Comparison of ENCODE assay signal across 10 cellular contexts in genomic region chr10:77493851-77494788, GRCh38.
A peak's percentile ranks its signal among the peaks of the same experiment; 100 is the strongest.
DNase-seq lines count a peak whose midpoint lies in the region; ATAC-seq and TF ChIP-seq lines count a peak whose summit lies in the region.
"Had no signal": no experiment of that assay in that cellular context is flagged by ENCODE, and none has a peak within 500 bp of the region (broad histone marks: within the 10 kb centered on the region; RNA-seq: fewer than 3 reads in every experiment).

No MANE protein-coding gene starts in this region.

- no peaks in the 10 kb centered on the region for H3K4me1 ChIP-seq in spleen

- DNase-seq in AG20443 (ENCODE audit: low spot score) = peak; percentile 43
- peak; percentile 37 for DNase-seq in HEK293T (ENCODE audit: extremely low spot score)
- DNase-seq in T1000 (lab: John Stamatoyannopoulos, UW) = peak; percentile 42
- no peak for DNase-seq in kidney epithelial cell (ENCODE audit: low read depth)
- no peak for DNase-seq in CD1c-positive myeloid dendritic cell (ENCODE audit: extremely low spot score)
- DNase-seq in HPDE6-E6E7 (ENCODE audit: extremely low spot score) = no peak
- no peak for DNase-seq in spleen
- DNase-seq: NCI-H2029 treated with DMSO at 0.1 percent for 48 hours; stimulated activated naive B cell treated with anti-CD40 and anti-IgM and Interleukin-4, amounts not matched to agents 10 μg/mL and 1 μg/mL and 100 μg/mL, for 72 hours had no signal

- ATAC-seq in HG02840 (IDR thresholded peaks at IDR 0.05; ENCODE audit: low FRiP score, unreplicated experiment) = no peak

- H3K36me3 ChIP-seq in kidney epithelial cell (ENCODE audit: control insufficient read depth, insufficient read depth, low read length) = no peaks in the 10 kb centered on the region
- no peaks in the 10 kb centered on the region for H3K36me3 ChIP-seq in spleen

- H3K9me3 ChIP-seq in spleen = no peaks in the 10 kb centered on the region

- H3K27me3 ChIP-seq in kidney epithelial cell (ENCODE audit: control insufficient read depth, insufficient read depth, low read length) (no peaks in the 10 kb centered on the region), spleen (replicated peaks in 1 of 7) (peaks cover 0 to 4% (median 0%) of the 10 kb centered on the region in 7 donors)

- TF ChIP-seq POLR2A in spleen (IDR thresholded peaks at IDR 0.05) = no peak

- POLR2A ChIA-PET in HEK293T (lab: Yijun Ruan, JAX) = no interaction called here

- no peak overlapping the region for H3K4me3 ChIP-seq in kidney epithelial cell (ENCODE audit: low read depth, low read length)
- H3K4me3 ChIP-seq in spleen = no peak overlapping the region

- WGBS in spleen, 5 donors = 75 to 81% (median 78%) methylated on average over 14 of the region's 14 CpGs

- CTCF ChIA-PET in HEK293T (lab: Yijun Ruan, JAX) = interaction anchor here (1.1 to 1.2 kb wide), 2 partner anchors 74 to 147 kb away, joined by 3 to 4 read pairs; no protein-coding TSS in a partner anchor

- TF ChIP-seq CTCF in kidney epithelial cell (IDR thresholded peaks at IDR 0.05; ENCODE audit: insufficient read depth, low read length, poor library complexity, severe bottlenecking) (peak; percentile 32), spleen (IDR thresholded peaks at IDR 0.05 in 8 of 11, conservative IDR thresholded peaks at IDR 0.05 in 3 of 11) (peak in 1 of 11 experiments; percentile 13)

- intact Hi-C loops in spleen (cut with DNase I; ENCODE audit: low total_unique reads) = no loop called here

- H3K27ac ChIP-seq in spleen = no peak overlapping the region

TF ChIP-seq in HEK293T, 16 proteins besides CTCF, POLR2A, EP300 and RAD21:
- TF ChIP-seq HDGF (IDR thresholded peaks at IDR 0.05; ENCODE audit: borderline replicate concordance) (no peak), CTBP1 (IDR thresholded peaks at IDR 0.05; ENCODE audit: borderline replicate concordance) (no peak), ARNT (IDR thresholded peaks at IDR 0.05) (no peak), ZNF384 (IDR thresholded peaks at IDR 0.05) (no peak), FOXM1 (IDR thresholded peaks at IDR 0.05; ENCODE audit: borderline replicate concordance) (no peak), FOXK2 (IDR thresholded peaks at IDR 0.05) (no peak), L3MBTL2 (conservative IDR thresholded peaks at IDR 0.05) (no peak), BHLHE40 (IDR thresholded peaks at IDR 0.05; ENCODE audit: borderline replicate concordance) (no peak), SUZ12 (IDR thresholded peaks at IDR 0.05) (no peak), ELF4 (IDR thresholded peaks at IDR 0.05) (no peak), TARDBP (IDR thresholded peaks at IDR 0.05) (no peak), NFRKB (IDR thresholded peaks at IDR 0.05) (no peak), FOXA1 (IDR thresholded peaks at IDR 0.05) (no peak)

Comparison
In these comparisons a context has a peak if more than half of its experiments do, and no peak if none do; other contexts are left out.
1. DNase-seq: peak in AG20443 (single experiment), HEK293T (single experiment) and T1000 (single experiment); none in kidney epithelial cell (single experiment), CD1c-positive myeloid dendritic cell (single experiment), HPDE6-E6E7 (single experiment) and spleen (single experiment).